In the genomic region with DNA sequence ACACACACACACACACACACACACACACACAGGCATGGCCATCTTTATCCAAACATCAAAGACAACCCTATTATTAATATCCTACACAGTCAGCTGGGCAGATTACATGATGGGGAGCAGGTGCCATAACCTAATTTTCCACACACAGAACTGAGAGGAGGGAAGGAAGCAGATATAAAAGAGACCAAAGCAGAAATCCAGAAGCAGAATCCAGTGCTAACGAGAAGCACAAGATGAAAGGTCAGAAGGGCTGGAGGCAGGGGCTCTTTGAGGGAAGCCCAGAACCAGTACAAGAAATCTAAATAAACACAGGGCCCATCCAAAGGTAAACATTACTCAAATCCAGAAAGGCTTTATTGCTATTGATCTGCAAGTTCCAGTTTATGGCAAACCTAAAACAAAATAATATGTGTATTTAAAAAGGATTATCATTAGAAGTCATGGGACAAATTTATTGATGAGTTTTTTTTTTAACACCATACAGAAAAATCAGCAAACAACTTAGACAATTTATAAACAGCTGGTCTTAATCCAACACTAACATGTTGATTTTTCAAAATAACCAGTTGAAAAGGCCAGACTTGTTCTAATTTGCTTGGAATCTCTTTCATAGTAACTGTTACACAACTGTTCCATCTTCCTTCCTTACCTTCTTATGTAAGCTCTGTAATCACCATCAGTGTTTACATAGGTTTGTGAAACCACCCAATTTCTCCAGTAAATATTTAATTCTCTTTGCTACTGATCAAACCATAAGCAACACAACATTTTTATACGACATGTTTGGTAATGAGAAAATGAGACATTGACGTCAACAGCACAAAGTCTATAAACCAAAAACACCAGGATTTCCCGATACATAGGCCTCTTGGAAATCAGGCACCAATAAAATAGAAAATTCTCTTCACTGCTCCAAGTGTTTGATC, we compare ENCODE assay signal across 1 cellular context.
TF ChIP-seq lines count a peak whose summit lies in the region.

No MANE protein-coding gene starts in this region.

TF ChIP-seq in HepG2, 621 proteins besides CTCF, POLR2A, EP300 and RAD21 (continued from another document and continues in another):
- TF ChIP-seq, protein P1, sequence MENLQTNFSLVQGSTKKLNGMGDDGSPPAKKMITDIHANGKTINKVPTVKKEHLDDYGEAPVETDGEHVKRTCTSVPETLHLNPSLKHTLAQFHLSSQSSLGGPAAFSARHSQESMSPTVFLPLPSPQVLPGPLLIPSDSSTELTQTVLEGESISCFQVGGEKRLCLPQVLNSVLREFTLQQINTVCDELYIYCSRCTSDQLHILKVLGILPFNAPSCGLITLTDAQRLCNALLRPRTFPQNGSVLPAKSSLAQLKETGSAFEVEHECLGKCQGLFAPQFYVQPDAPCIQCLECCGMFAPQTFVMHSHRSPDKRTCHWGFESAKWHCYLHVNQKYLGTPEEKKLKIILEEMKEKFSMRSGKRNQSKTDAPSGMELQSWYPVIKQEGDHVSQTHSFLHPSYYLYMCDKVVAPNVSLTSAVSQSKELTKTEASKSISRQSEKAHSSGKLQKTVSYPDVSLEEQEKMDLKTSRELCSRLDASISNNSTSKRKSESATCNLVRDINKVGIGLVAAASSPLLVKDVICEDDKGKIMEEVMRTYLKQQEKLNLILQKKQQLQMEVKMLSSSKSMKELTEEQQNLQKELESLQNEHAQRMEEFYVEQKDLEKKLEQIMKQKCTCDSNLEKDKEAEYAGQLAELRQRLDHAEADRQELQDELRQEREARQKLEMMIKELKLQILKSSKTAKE (CRISPR knock-in tag; IDR thresholded peaks at IDR 0.05; ENCODE audit: borderline replicate concordance): peak; percentile 93
- TF ChIP-seq HMGA1 (CRISPR knock-in tag; conservative IDR thresholded peaks at IDR 0.05) (no peak), NCOA2 (CRISPR knock-in tag; IDR thresholded peaks at IDR 0.05) (peak; percentile 97), CC2D1A (CRISPR knock-in tag; IDR thresholded peaks at IDR 0.05) (no peak), ZNF749 (CRISPR knock-in tag; IDR thresholded peaks at IDR 0.05; ENCODE audit: borderline replicate concordance) (no peak), ZSCAN21 (CRISPR knock-in tag; IDR thresholded peaks at IDR 0.05; ENCODE audit: borderline replicate concordance) (no peak; the same call in 1 of the 2 replicates), SMAD9 (CRISPR knock-in tag; IDR thresholded peaks at IDR 0.05) (no peak), KLF13 (CRISPR knock-in tag; IDR thresholded peaks at IDR 0.05) (no peak), SRSF1 (optimal IDR thresholded peaks at IDR 0.05; ENCODE audit: low read depth, low read length) (no peak), MZF1 (CRISPR knock-in tag; IDR thresholded peaks at IDR 0.05; ENCODE audit: borderline replicate concordance) (no peak), SATB2 (CRISPR knock-in tag; IDR thresholded peaks at IDR 0.05) (peak; percentile 46; the same call in 1 of the 2 replicates), ZNF503 (CRISPR knock-in tag; IDR thresholded peaks at IDR 0.05) (peak; percentile 98), ZNF644 (CRISPR knock-in tag; IDR thresholded peaks at IDR 0.05; ENCODE audit: low read depth) (0 out of 2 replicates have a peak, but pooled peaks have one; percentile 5), ZNF776 (CRISPR knock-in tag; IDR thresholded peaks at IDR 0.05) (no peak), POGK (CRISPR knock-in tag; conservative IDR thresholded peaks at IDR 0.05) (no peak), KDM5A (IDR thresholded peaks at IDR 0.05; ENCODE audit: borderline replicate concordance, low read length) (no peak; the same call in 1 of the 2 replicates), TCF7L2 (IDR thresholded peaks at IDR 0.05; ENCODE audit: low read depth, low read length) (peak; percentile 63), PHF5A (CRISPR knock-in tag; IDR thresholded peaks at IDR 0.05; ENCODE audit: low read depth, unreplicated experiment) (no peak), ARNTL (CRISPR knock-in tag; IDR thresholded peaks at IDR 0.05) (peak; percentile 61), FOXM1 (CRISPR knock-in tag; IDR thresholded peaks at IDR 0.05) (no peak), ZNF441 (CRISPR knock-in tag; IDR thresholded peaks at IDR 0.05; ENCODE audit: borderline replicate concordance) (no peak), GLI4 (CRISPR knock-in tag; IDR thresholded peaks at IDR 0.05; ENCODE audit: borderline replicate concordance) (no peak; the same call in 1 of the 2 replicates), NFKB2 (CRISPR knock-in tag; IDR thresholded peaks at IDR 0.05; ENCODE audit: borderline replicate concordance) (no peak)
- TF ChIP-seq, protein P2, sequence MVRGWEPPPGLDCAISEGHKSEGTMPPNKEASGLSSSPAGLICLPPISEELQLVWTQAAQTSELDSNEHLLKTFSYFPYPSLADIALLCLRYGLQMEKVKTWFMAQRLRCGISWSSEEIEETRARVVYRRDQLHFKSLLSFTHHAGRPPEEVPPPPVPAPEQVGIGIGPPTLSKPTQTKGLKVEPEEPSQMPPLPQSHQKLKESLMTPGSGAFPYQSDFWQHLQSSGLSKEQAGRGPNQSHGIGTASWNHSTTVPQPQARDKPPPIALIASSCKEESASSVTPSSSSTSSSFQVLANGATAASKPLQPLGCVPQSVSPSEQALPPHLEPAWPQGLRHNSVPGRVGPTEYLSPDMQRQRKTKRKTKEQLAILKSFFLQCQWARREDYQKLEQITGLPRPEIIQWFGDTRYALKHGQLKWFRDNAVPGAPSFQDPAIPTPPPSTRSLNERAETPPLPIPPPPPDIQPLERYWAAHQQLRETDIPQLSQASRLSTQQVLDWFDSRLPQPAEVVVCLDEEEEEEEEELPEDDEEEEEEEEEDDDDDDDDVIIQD (CRISPR knock-in tag; IDR thresholded peaks at IDR 0.05; ENCODE audit: low read depth): peak; percentile 56
- TF ChIP-seq, protein P3, sequence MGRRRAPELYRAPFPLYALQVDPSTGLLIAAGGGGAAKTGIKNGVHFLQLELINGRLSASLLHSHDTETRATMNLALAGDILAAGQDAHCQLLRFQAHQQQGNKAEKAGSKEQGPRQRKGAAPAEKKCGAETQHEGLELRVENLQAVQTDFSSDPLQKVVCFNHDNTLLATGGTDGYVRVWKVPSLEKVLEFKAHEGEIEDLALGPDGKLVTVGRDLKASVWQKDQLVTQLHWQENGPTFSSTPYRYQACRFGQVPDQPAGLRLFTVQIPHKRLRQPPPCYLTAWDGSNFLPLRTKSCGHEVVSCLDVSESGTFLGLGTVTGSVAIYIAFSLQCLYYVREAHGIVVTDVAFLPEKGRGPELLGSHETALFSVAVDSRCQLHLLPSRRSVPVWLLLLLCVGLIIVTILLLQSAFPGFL (CRISPR knock-in tag; IDR thresholded peaks at IDR 0.05): no peak
- TF ChIP-seq, protein P4, sequence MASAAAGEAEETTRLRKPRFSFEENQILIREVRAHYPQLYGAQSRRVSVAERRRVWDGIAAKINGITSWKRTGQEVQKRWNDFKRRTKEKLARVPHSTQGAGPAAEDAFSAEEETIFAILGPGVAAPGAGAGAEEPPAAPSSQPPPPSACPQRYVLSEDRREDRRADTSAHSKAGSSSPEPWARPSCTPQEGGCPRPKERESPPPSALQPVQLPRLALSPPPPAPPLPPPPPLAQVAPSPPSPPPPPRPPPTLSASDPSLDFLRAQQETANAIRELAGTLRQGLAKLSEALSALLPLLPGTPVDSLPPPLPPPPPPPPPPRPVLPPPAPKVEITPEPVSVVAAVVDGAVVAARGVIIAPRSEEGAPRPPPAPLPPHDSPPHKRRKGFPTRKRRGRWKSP (CRISPR knock-in tag; IDR thresholded peaks at IDR 0.05): peak; percentile 33; the same call in 1 of the 2 replicates
- TF ChIP-seq, protein P5, sequence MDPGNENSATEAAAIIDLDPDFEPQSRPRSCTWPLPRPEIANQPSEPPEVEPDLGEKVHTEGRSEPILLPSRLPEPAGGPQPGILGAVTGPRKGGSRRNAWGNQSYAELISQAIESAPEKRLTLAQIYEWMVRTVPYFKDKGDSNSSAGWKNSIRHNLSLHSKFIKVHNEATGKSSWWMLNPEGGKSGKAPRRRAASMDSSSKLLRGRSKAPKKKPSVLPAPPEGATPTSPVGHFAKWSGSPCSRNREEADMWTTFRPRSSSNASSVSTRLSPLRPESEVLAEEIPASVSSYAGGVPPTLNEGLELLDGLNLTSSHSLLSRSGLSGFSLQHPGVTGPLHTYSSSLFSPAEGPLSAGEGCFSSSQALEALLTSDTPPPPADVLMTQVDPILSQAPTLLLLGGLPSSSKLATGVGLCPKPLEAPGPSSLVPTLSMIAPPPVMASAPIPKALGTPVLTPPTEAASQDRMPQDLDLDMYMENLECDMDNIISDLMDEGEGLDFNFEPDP (CRISPR knock-in tag; conservative IDR thresholded peaks at IDR 0.05): no peak
- TF ChIP-seq, protein P6, sequence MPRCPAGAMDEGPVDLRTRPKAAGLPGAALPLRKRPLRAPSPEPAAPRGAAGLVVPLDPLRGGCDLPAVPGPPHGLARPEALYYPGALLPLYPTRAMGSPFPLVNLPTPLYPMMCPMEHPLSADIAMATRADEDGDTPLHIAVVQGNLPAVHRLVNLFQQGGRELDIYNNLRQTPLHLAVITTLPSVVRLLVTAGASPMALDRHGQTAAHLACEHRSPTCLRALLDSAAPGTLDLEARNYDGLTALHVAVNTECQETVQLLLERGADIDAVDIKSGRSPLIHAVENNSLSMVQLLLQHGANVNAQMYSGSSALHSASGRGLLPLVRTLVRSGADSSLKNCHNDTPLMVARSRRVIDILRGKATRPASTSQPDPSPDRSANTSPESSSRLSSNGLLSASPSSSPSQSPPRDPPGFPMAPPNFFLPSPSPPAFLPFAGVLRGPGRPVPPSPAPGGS (CRISPR knock-in tag; IDR thresholded peaks at IDR 0.05): no peak
- TF ChIP-seq, protein P7, sequence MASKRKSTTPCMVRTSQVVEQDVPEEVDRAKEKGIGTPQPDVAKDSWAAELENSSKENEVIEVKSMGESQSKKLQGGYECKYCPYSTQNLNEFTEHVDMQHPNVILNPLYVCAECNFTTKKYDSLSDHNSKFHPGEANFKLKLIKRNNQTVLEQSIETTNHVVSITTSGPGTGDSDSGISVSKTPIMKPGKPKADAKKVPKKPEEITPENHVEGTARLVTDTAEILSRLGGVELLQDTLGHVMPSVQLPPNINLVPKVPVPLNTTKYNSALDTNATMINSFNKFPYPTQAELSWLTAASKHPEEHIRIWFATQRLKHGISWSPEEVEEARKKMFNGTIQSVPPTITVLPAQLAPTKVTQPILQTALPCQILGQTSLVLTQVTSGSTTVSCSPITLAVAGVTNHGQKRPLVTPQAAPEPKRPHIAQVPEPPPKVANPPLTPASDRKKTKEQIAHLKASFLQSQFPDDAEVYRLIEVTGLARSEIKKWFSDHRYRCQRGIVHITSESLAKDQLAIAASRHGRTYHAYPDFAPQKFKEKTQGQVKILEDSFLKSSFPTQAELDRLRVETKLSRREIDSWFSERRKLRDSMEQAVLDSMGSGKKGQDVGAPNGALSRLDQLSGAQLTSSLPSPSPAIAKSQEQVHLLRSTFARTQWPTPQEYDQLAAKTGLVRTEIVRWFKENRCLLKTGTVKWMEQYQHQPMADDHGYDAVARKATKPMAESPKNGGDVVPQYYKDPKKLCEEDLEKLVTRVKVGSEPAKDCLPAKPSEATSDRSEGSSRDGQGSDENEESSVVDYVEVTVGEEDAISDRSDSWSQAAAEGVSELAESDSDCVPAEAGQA (IDR thresholded peaks at IDR 0.05; ENCODE audit: low read depth): no peak
- TF ChIP-seq, protein P7 (CRISPR knock-in tag; IDR thresholded peaks at IDR 0.05; ENCODE audit: borderline replicate concordance): no peak; the same call in 1 of the 2 replicates
